Comparison of ENCODE assay signal across 21 cellular contexts in genomic region chr4:100168521-100168920, GRCh38. TPM values are rescaled to one million over a fixed set of nuclear protein-coding genes. Genes with fewer than 3 reads are reported as not detected.
DNase-seq lines count a peak whose midpoint lies in the region; TF ChIP-seq lines count a peak whose summit lies in the region.
"Had no signal": no experiment of that assay in that cellular context is flagged by ENCODE, and none has a peak within 500 bp of the region (broad histone marks: within the 10 kb centered on the region; RNA-seq: fewer than 3 reads in every experiment).

No MANE protein-coding gene starts in this region.

- H3F3A ChIP-seq in GM23248 (ENCODE audit: insufficient read depth), result peaks cover 30% of the 10 kb centered on the region

- H4K20me1 ChIP-seq in GM23248 (ENCODE audit: insufficient read depth) (no peaks in the 10 kb centered on the region), hepatocyte (ENCODE audit: insufficient read depth, poor library complexity, severe bottlenecking) (no peaks in the 10 kb centered on the region)

- H3K9me2 ChIP-seq in GM23248 (ENCODE audit: insufficient read depth), result no peaks in the 10 kb centered on the region
- no peaks in the 10 kb centered on the region for H3K9me2 ChIP-seq in hepatocyte (replicated peaks; ENCODE audit: insufficient read depth)

- CTCF ChIA-PET in CD4-positive, alpha-beta memory T cell (lab: Charles Lee; ENCODE audit: partially characterized antibody), result no interaction called here

- peaks cover 32% of the 10 kb centered on the region for H3K4me1 Mint-ChIP-seq in chondrocyte (ENCODE audit: low read depth)
- H3K4me1 Mint-ChIP-seq in CD4-positive, alpha-beta memory T cell, result peaks cover 1 to 6% (median 3%) of the 10 kb centered on the region in 4 donors

- peak overlapping the region; percentile 17 for H3K4me3 Mint-ChIP-seq in chondrocyte (ENCODE audit: unreplicated experiment)
- H3K4me3 Mint-ChIP-seq in CD4-positive, alpha-beta memory T cell, result no peak overlapping the region
- H3K4me3 Mint-ChIP-seq: activated naive CD8-positive, alpha-beta T cell treated with anti-CD3 and anti-CD28 coated beads for 36 hours; activated T-helper 1 cell treated with anti-CD3 and anti-CD28 coated beads, Interleukin-12 subunit alpha, Interleukin-12 subunit beta, Interleukin-2, Interleukin-4 antibody, amounts not matched to agents 30 ng/mL and 10 ng/mL and 1 ng/mL, durations not matched to agents 14 hours and 24 hours and 36 hours; stimulated activated naive CD8-positive, alpha-beta T cell treated with anti-CD3 and anti-CD28 coated beads, Interleukin-15, amount 100 ng/mL, for 72 hours had no signal

- H3K4me2 ChIP-seq in GM23248 (ENCODE audit: unreplicated experiment), result peak overlapping the region; percentile 75
- peak overlapping the region; percentile 1 for H3K4me2 ChIP-seq in hepatocyte
- H3K4me2 ChIP-seq: PC-9 had no signal

- peak overlapping the region; percentile 15 for H3K27ac Mint-ChIP-seq in chondrocyte (ENCODE audit: unreplicated experiment)
- no peak overlapping the region for H3K27ac Mint-ChIP-seq in CD4-positive, alpha-beta memory T cell
- H3K27ac Mint-ChIP-seq: activated naive CD8-positive, alpha-beta T cell treated with anti-CD3 and anti-CD28 coated beads for 36 hours; activated T-helper 1 cell treated with anti-CD3 and anti-CD28 coated beads, Interleukin-12 subunit alpha, Interleukin-12 subunit beta, Interleukin-2, Interleukin-4 antibody, amounts not matched to agents 30 ng/mL and 10 ng/mL and 1 ng/mL, durations not matched to agents 14 hours and 24 hours and 36 hours had no signal

- H3K36me3 Mint-ChIP-seq in chondrocyte (ENCODE audit: low read depth), result no peaks in the 10 kb centered on the region
- no peaks in the 10 kb centered on the region for H3K36me3 Mint-ChIP-seq in CD4-positive, alpha-beta memory T cell
- H3K36me3 Mint-ChIP-seq: activated naive CD8-positive, alpha-beta T cell treated with anti-CD3 and anti-CD28 coated beads for 36 hours had no signal

- no peaks in the 10 kb centered on the region for H3K36me3 ChIP-seq in GM23248 (ENCODE audit: low read depth)
- no peaks in the 10 kb centered on the region for H3K36me3 ChIP-seq in hepatocyte (replicated peaks; ENCODE audit: insufficient read depth, low read depth)
- no peaks in the 10 kb centered on the region for H3K36me3 ChIP-seq in CD4-positive, alpha-beta memory T cell (ENCODE audit: insufficient read depth, low read length)
- H3K36me3 ChIP-seq: cardiac muscle cell, esophagus squamous epithelium had no signal

- intact Hi-C loops in CD4-positive, alpha-beta memory T cell (cut with micrococcal nuclease), result no loop called here

- no peaks in the 10 kb centered on the region for H3K27me3 Mint-ChIP-seq in chondrocyte (ENCODE audit: low read depth)
- H3K27me3 Mint-ChIP-seq in CD4-positive, alpha-beta memory T cell, result no peaks in the 10 kb centered on the region

- H3K27me3 ChIP-seq in GM23248 (replicated peaks; ENCODE audit: insufficient read depth) (no peaks in the 10 kb centered on the region), hepatocyte (no peaks in the 10 kb centered on the region)
- H3K27me3 ChIP-seq in CD4-positive, alpha-beta memory T cell (ENCODE audit: insufficient read depth, low read length), result no peaks in the 10 kb centered on the region
- H3K27me3 ChIP-seq: cardiac muscle cell, esophagus squamous epithelium had no signal

- H3K27ac ChIP-seq in GM23248 (peak overlapping the region; percentile 57), hepatocyte (no peak overlapping the region)
- no peak overlapping the region for H3K27ac ChIP-seq in CD4-positive, alpha-beta memory T cell (ENCODE audit: low read depth, low read length)
- H3K27ac ChIP-seq: cardiac muscle cell, esophagus squamous epithelium, PC-9 had no signal

- TF ChIP-seq CTCF in chondrocyte (IDR thresholded peaks at IDR 0.05) (no peak), hepatocyte (IDR thresholded peaks at IDR 0.05; ENCODE audit: poor library complexity) (no peak)

- H3K4me3 ChIP-seq in GM23248, result peak overlapping the region; percentile 55
- no peak overlapping the region for H3K4me3 ChIP-seq in hepatocyte
- no peak overlapping the region for H3K4me3 ChIP-seq in CD4-positive, alpha-beta memory T cell (ENCODE audit: low read length in 2 of 2)
- H3K4me3 ChIP-seq: cardiac muscle cell, mucosa of descending colon, PC-9 had no signal

- no peaks in the 10 kb centered on the region for H3K9me3 ChIP-seq in GM23248 (ENCODE audit: low read depth)
- H3K9me3 ChIP-seq in hepatocyte (ENCODE audit: low read depth), result no peaks in the 10 kb centered on the region
- H3K9me3 ChIP-seq in CD4-positive, alpha-beta memory T cell (ENCODE audit: control insufficient read depth in 1 of 2, low read length in 2 of 2), result no peaks in the 10 kb centered on the region
- H3K9me3 ChIP-seq: esophagus squamous epithelium, mucosa of descending colon had no signal

- peaks cover 29% of the 10 kb centered on the region for H3K4me1 ChIP-seq in GM23248 (ENCODE audit: insufficient read depth)
- peaks cover 12% of the 10 kb centered on the region for H3K4me1 ChIP-seq in hepatocyte (ENCODE audit: insufficient read depth)
- no peaks in the 10 kb centered on the region for H3K4me1 ChIP-seq in CD4-positive, alpha-beta memory T cell (ENCODE audit: insufficient read depth, low read length)

- H3K79me2 ChIP-seq in GM23248 (ENCODE audit: insufficient read depth), result no peaks in the 10 kb centered on the region
- no peaks in the 10 kb centered on the region for H3K79me2 ChIP-seq in hepatocyte

- peak overlapping the region; percentile 65 for H2AFZ ChIP-seq in GM23248
- no peak overlapping the region for H2AFZ ChIP-seq in hepatocyte
- H2AFZ ChIP-seq: PC-9 had no signal

- DNase-seq in AG08396 (ENCODE audit: low spot score) (peak; percentile 51), GM23248 (peak; percentile 71), chondrocyte (ENCODE audit: low spot score) (no peak), hepatocyte (ENCODE audit: low spot score) (no peak), NCI-H345 (lab: John Stamatoyannopoulos, UW) (no peak), NCI-H146 (lab: John Stamatoyannopoulos, UW) (no peak)
- no peak for DNase-seq in CD4-positive, alpha-beta memory T cell
- DNase-seq in stimulated activated CD4-positive, alpha-beta T cell treated with anti-CD3 and anti-CD28 coated beads, Interleukin-12 subunit alpha, Interleukin-12 subunit beta, amount 100 ng/mL, for 4 hours, result no peak
- DNase-seq: activated naive CD8-positive, alpha-beta T cell treated with anti-CD3 and anti-CD28 coated beads for 36 hours; COR-L47; effector CD4-positive, alpha-beta T cell; esophagus squamous epithelium; GDM1; Karpas-422; mucosa of descending colon; NCI-H748 treated with DMSO at 0.1 percent for 48 hours; PC-9; stimulated activated naive CD8-positive, alpha-beta T cell treated with anti-CD3 and anti-CD28 coated beads, Interleukin-15, amount 100 ng/mL, for 72 hours; T-helper 9 cell had no signal

- no peaks in the 10 kb centered on the region for H3K9me3 Mint-ChIP-seq in chondrocyte (ENCODE audit: low read depth)
- no peaks in the 10 kb centered on the region for H3K9me3 Mint-ChIP-seq in CD4-positive, alpha-beta memory T cell
- H3K9me3 Mint-ChIP-seq: activated naive CD8-positive, alpha-beta T cell treated with anti-CD3 and anti-CD28 coated beads for 36 hours; activated T-helper 1 cell treated with anti-CD3 and anti-CD28 coated beads, Interleukin-12 subunit alpha, Interleukin-12 subunit beta, Interleukin-2, Interleukin-4 antibody, amounts not matched to agents 30 ng/mL and 10 ng/mL and 1 ng/mL, durations not matched to agents 14 hours and 24 hours and 36 hours had no signal

- peak overlapping the region; percentile 41 for H3K9ac ChIP-seq in GM23248

- in situ Hi-C loops in GM23248 (cut with MboI), result no loop called here

- POLR2A ChIA-PET in CD4-positive, alpha-beta memory T cell (lab: Charles Lee; ENCODE audit: partially characterized antibody), result no interaction called here

- WGBS in GM23248 (ENCODE audit: low coverage in 1 of 2, low lambda C conversion rate in 2 of 2, missing lambda C conversion rate in 2 of 2), 2 experiments, result 1 to 2% methylated on average over 5 of the region's 5 CpGs
- 63% methylated on average over 5 of the region's 5 CpGs for WGBS in hepatocyte (ENCODE audit: low lambda C conversion rate, missing lambda C conversion rate)

RNA-seq across cellular contexts. Expression of gene DDIT4L, which starts 21.7 kb away (rescaled TPM):
- 2.3 and 3.2 TPM in 2 replicates for total RNA-seq in GM23248 (2014; rRNA removed; shearing (Covaris generic))
- polyA plus RNA-seq in GM23248 (2016; fragmentation: Nextera tagmentation; extraction: Ambion mirVana), result 3.5 and 3.7 TPM in 2 replicates
- 0.20 to 0.38 TPM in 2 of 3 replicates, not detected in the other for total RNA-seq in chondrocyte
- total RNA-seq in hepatocyte, result 3.6 and 4.4 TPM in 2 replicates
- 0.43 and 0.64 TPM in 2 replicates for polyA plus RNA-seq in hepatocyte
- total RNA-seq in CD4-positive, alpha-beta memory T cell, result not detected
- polyA plus RNA-seq in CD4-positive, alpha-beta memory T cell, result under 1 TPM in 1 of 2 donors, not detected in 1; 0.32 TPM

Comparison
In these comparisons a context has a peak if more than half of its experiments do, and no peak if none do; other contexts are left out.
1. DNase-seq: peak in AG08396 (single experiment) and GM23248 (single experiment); none in chondrocyte (single experiment), hepatocyte (single experiment), CD4-positive, alpha-beta memory T cell (0 of 5), stimulated activated CD4-positive, alpha-beta T cell treated with anti-CD3 and anti-CD28 coated beads, Interleukin-12 subunit alpha, Interleukin-12 subunit beta, amount 100 ng/mL, for 4 hours (single experiment), NCI-H345 (single experiment) and NCI-H146 (single experiment).